Comparison of ENCODE assay signal across 1 cellular context in genomic region chr20:51416532-51417244, GRCh38.
TF ChIP-seq lines count a peak whose summit lies in the region.

No MANE protein-coding gene starts in this region.

TF ChIP-seq in GM23338, 12 proteins besides CTCF, POLR2A, EP300 and RAD21 (continued from another document):
- TF ChIP-seq REST (IDR thresholded peaks at IDR 0.05; ENCODE audit: unreplicated experiment) (no peak), NANOG (IDR thresholded peaks at IDR 0.05; ENCODE audit: borderline replicate concordance) (no peak), ZNF114 (CRISPR knock-in tag; IDR thresholded peaks at IDR 0.05) (no peak), POLR2AphosphoS5 (IDR thresholded peaks at IDR 0.05; ENCODE audit: low read depth) (no peak), ZNF462 (CRISPR knock-in tag; IDR thresholded peaks at IDR 0.05) (no peak), STAT1 (IDR thresholded peaks at IDR 0.05; ENCODE audit: unreplicated experiment) (no peak)
